In the genomic region with DNA sequence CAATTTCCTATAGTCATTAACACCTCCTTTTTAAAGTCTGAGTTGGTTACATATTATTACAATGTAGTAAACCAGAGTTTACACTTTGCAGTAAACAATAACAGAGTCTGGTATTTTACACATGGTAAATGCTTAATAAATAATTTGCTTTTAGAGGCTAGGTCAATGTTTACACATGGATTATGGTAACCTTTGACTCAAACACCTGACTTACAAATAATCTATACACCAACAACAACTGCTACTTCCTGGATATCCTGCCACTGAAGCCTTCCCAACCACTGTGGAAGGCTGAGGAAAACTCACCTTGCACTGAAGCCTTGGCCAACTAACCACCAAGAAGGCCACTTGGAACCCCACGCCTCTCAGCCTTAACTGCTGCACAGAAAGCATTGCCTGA, we compare ENCODE assay signal across 22 cellular contexts. TPM values are rescaled to one million over a fixed set of nuclear protein-coding genes. Genes with fewer than 3 reads are reported as not detected.
DNase-seq lines count a peak whose midpoint lies in the region; ATAC-seq and TF ChIP-seq lines count a peak whose summit lies in the region.
"Had no signal": no experiment of that assay in that cellular context is flagged by ENCODE, and none has a peak within 500 bp of the region (broad histone marks: within the 10 kb centered on the region; RNA-seq: fewer than 3 reads in every experiment).

No MANE protein-coding gene starts in this region.

- intact Hi-C loops in A673 (cut with micrococcal nuclease; ENCODE audit: unreplicated experiment) (no loop called here), PC-3 (cut with micrococcal nuclease) (no loop called here), lower leg skin (cut with DNase I; ENCODE audit: low total_unique reads) (no loop called here)

- no peaks in the 10 kb centered on the region for H3F3A ChIP-seq in PC-3 (ENCODE audit: low read length, unreplicated experiment)

- H2BK5ac ChIP-seq in H9 (ENCODE audit: insufficient read length, low read length): no peak overlapping the region

- BruUV-seq in A673 (replicated peaks; lab: Mats Ljungman, UMichigan): no TSS peak
- BruUV-seq in PC-3 (replicated peaks; lab: Mats Ljungman, UMichigan): no TSS peak

- CTCF ChIA-PET in A673 (lab: Charles Lee) (no interaction called here), PC-3 (lab: Charles Lee) (no interaction called here)

- H3K23ac ChIP-seq in H9 (ENCODE audit: insufficient read length, low read depth, low read length): no peak overlapping the region

- H3K9me2 ChIP-seq in PC-3 (replicated peaks; ENCODE audit: low read length) (no peaks in the 10 kb centered on the region), hepatocyte (replicated peaks; ENCODE audit: insufficient read depth) (no peaks in the 10 kb centered on the region)
- H3K9me2 ChIP-seq: SK-N-SH had no signal

- H3T11ph ChIP-seq in H9 (ENCODE audit: low read length): no peak overlapping the region

- H3K4me2 ChIP-seq in H9 (ENCODE audit: insufficient read depth, insufficient read length, low read length) (no peak overlapping the region), PC-3 (ENCODE audit: low read length) (peak overlapping the region; percentile 68), hepatocyte (peak overlapping the region; percentile 82)
- H3K4me2 ChIP-seq: BLaER1 treated with 17β-estradiol and CSF1 and Interleukin-3, amounts not matched to agents 10 nM and 100 nM; SK-N-SH had no signal

- no peak overlapping the region for H4K91ac ChIP-seq in H9 (ENCODE audit: insufficient read length, low read depth, low read length)

- POLR2A ChIA-PET in A673 (lab: Charles Lee; ENCODE audit: low non-redundant PET): no interaction called here
- POLR2A ChIA-PET in PC-3 (lab: Charles Lee; ENCODE audit: unreplicated experiment): no interaction called here

- H3K9me3 ChIP-seq in A673 (ENCODE audit: low read depth, low read length, poor library complexity, severe bottlenecking): no peaks in the 10 kb centered on the region
- no peaks in the 10 kb centered on the region for H3K9me3 ChIP-seq in H9 (ENCODE audit: control insufficient read depth, low read depth, low read length)
- no peaks in the 10 kb centered on the region for H3K9me3 ChIP-seq in PC-3 (ENCODE audit: low read length)
- H3K9me3 ChIP-seq in hepatocyte (ENCODE audit: low read depth): no peaks in the 10 kb centered on the region
- H3K9me3 ChIP-seq: BLaER1 treated with 17β-estradiol and CSF1 and Interleukin-3, amounts not matched to agents 10 nM and 100 nM; Peyer's patch; SK-N-SH had no signal

- H4K20me1 ChIP-seq in H9 (ENCODE audit: control insufficient read depth, insufficient read depth, insufficient read length) (no peaks in the 10 kb centered on the region), PC-3 (ENCODE audit: low read length) (peaks cover 28% of the 10 kb centered on the region), hepatocyte (ENCODE audit: insufficient read depth, poor library complexity, severe bottlenecking) (no peaks in the 10 kb centered on the region)

- H2AK5ac ChIP-seq in H9 (ENCODE audit: insufficient read length, low read length): no peak overlapping the region

- no peak overlapping the region for H3K14ac ChIP-seq in H9 (ENCODE audit: insufficient read depth, low read length)

- peak overlapping the region; percentile 64 for H3K27ac ChIP-seq in A673 (ENCODE audit: low read depth, low read length, poor library complexity, severe bottlenecking)
- no peak overlapping the region for H3K27ac ChIP-seq in H9 (ENCODE audit: insufficient read length, low read depth, low read length)
- no peak overlapping the region for H3K27ac ChIP-seq in PC-3 (ENCODE audit: low read length)
- peak overlapping the region; percentile 31 for H3K27ac ChIP-seq in hepatocyte
- H3K27ac ChIP-seq: BLaER1 treated with 17β-estradiol and CSF1 and Interleukin-3, amounts not matched to agents 10 nM and 100 nM had no signal

- no peak overlapping the region for H3K4ac ChIP-seq in H9 (ENCODE audit: low read depth, low read length)

- no peak overlapping the region for H3K56ac ChIP-seq in H9 (ENCODE audit: insufficient read length, low read depth, low read length)

- TF ChIP-seq POLR2A in lower leg skin (IDR thresholded peaks at IDR 0.05): no peak

- H3K4me3 ChIP-seq in A673 (ENCODE audit: low read depth, low read length, poor library complexity, severe bottlenecking) (no peak overlapping the region), PC-3 (ENCODE audit: low read length) (peak overlapping the region; percentile 27), hepatocyte (no peak overlapping the region), lower leg skin (ENCODE audit: low read depth, poor library complexity, severe bottlenecking) (no peak overlapping the region)
- H3K4me3 ChIP-seq: BLaER1 treated with 17β-estradiol and CSF1 and Interleukin-3, amounts not matched to agents 10 nM and 100 nM had no signal

- H3K36me3 ChIP-seq in A673 (ENCODE audit: insufficient read depth, low read length, poor library complexity, severe bottlenecking) (no peaks in the 10 kb centered on the region), PC-3 (ENCODE audit: low read depth, low read length) (no peaks in the 10 kb centered on the region), hepatocyte (replicated peaks; ENCODE audit: insufficient read depth, low read depth) (no peaks in the 10 kb centered on the region)
- H3K36me3 ChIP-seq: Peyer's patch had no signal

- H2BK12ac ChIP-seq in H9 (ENCODE audit: insufficient read length, low read depth, low read length): no peak overlapping the region

- H3K27me3 Mint-ChIP-seq in H9 (ENCODE audit: low read depth) (no peaks in the 10 kb centered on the region), mesothelial cell of epicardium (ENCODE audit: low read depth) (no peaks in the 10 kb centered on the region)
- H3K27me3 Mint-ChIP-seq: CD4-positive, alpha-beta T cell had no signal

- H2BK120ac ChIP-seq in H9 (ENCODE audit: low read depth, low read length, poor library complexity, severe bottlenecking): no peak overlapping the region

- no peaks in the 10 kb centered on the region; a peak in 1 of 7 replicates for H3K36me3 Mint-ChIP-seq in H9 (ENCODE audit: insufficient read depth in 1 of 3, low read depth in 3 of 3)
- H3K36me3 Mint-ChIP-seq in mesothelial cell of epicardium: peaks cover 1% of the 10 kb centered on the region

- H3K9ac ChIP-seq in H9 (ENCODE audit: extremely low read depth, insufficient read length, low read length) (no peak overlapping the region), PC-3 (ENCODE audit: low read length) (no peak overlapping the region)
- H3K9ac ChIP-seq: BLaER1 treated with 17β-estradiol and CSF1 and Interleukin-3, amounts not matched to agents 10 nM and 100 nM; SK-N-SH had no signal

- H2AFZ ChIP-seq in H9 (ENCODE audit: low read length) (no peak overlapping the region), PC-3 (ENCODE audit: low read length) (no peak overlapping the region), hepatocyte (no peak overlapping the region)

- whole genome bisulfite sequencing in H9 (ENCODE audit: extremely low coverage, insufficient read length, low lambda C conversion rate): no CpG with 5 or more reads among the region's 1 CpG
- WGBS in hepatocyte (ENCODE audit: low lambda C conversion rate, missing lambda C conversion rate): 100% methylated on average over 1 of the region's 1 CpG
- 94 to 100% methylated on average over 1 of the region's 1 CpG for WGBS in lower leg skin, 2 donors

- H3K27me3 ChIP-seq in A673 (replicated peaks; ENCODE audit: insufficient read depth, low read depth, low read length, poor library complexity) (no peaks in the 10 kb centered on the region), H9 (ENCODE audit: insufficient read depth, low read length) (no peaks in the 10 kb centered on the region), PC-3 (ENCODE audit: low read length) (no peaks in the 10 kb centered on the region), hepatocyte (no peaks in the 10 kb centered on the region)
- H3K27me3 ChIP-seq: BLaER1 treated with 17β-estradiol and CSF1 and Interleukin-3, amounts not matched to agents 10 nM and 100 nM; Peyer's patch had no signal

- no peak for TF ChIP-seq CTCF in A673 (conservative IDR thresholded peaks at IDR 0.05; ENCODE audit: low read depth, low read length)
- TF ChIP-seq CTCF in H9 (conservative IDR thresholded peaks at IDR 0.05): no peak
- TF ChIP-seq CTCF in PC-3 (conservative IDR thresholded peaks at IDR 0.05; ENCODE audit: low read depth, low read length): no peak
- no peak for TF ChIP-seq CTCF in hepatocyte (IDR thresholded peaks at IDR 0.05; ENCODE audit: poor library complexity)
- TF ChIP-seq CTCF in mesothelial cell of epicardium (IDR thresholded peaks at IDR 0.05; ENCODE audit: unreplicated experiment): no peak
- no peak for TF ChIP-seq CTCF in lower leg skin (IDR thresholded peaks at IDR 0.05)

- H3K23me2 ChIP-seq in H9 (ENCODE audit: insufficient read length, low read depth, low read length, poor library complexity, severe bottlenecking): peaks cover 6% of the 10 kb centered on the region

- H3K18ac ChIP-seq in H9 (ENCODE audit: insufficient read length, low read depth, low read length): no peak overlapping the region

- H3K79me2 ChIP-seq in H9 (ENCODE audit: insufficient read depth, low read length) (peaks cover 17% of the 10 kb centered on the region; the same call in 1 of the 2 replicates), PC-3 (ENCODE audit: low read length) (peaks cover 84% of the 10 kb centered on the region), hepatocyte (peaks cover 97% of the 10 kb centered on the region)

- H3K9me3 Mint-ChIP-seq in H9 (no peaks in the 10 kb centered on the region), mesothelial cell of epicardium (no peaks in the 10 kb centered on the region)
- H3K9me3 Mint-ChIP-seq: CD4-positive, alpha-beta T cell had no signal

- H2BK20ac ChIP-seq in H9 (ENCODE audit: low read depth, low read length, poor library complexity, severe bottlenecking): no peak overlapping the region

- H3K4me1 Mint-ChIP-seq in H9 (peaks cover 39 to 52% of the 10 kb centered on the region in 2 experiments), mesothelial cell of epicardium (peaks cover 35% of the 10 kb centered on the region)

- DNase-seq in A673 (ENCODE audit: low spot score) (no peak), H9 (no peak), PC-3 (no peak), hepatocyte (ENCODE audit: low spot score) (no peak), OCI-M2 (lab: John Stamatoyannopoulos, UW; ENCODE audit: unreplicated experiment) (no peak), mesothelial cell of epicardium (ENCODE audit: low spot score in 2 of 2, unreplicated experiment in 2 of 2) (no peak), lower leg skin (ENCODE audit: low spot score in 2 of 2) (no peak)
- DNase-seq: AML-193; CD4-positive, alpha-beta T cell; KG1; NCI-H1092; NCI-H1417 treated with DMSO at 0.1 percent for 48 hours; NCI-H1694 treated with DMSO at 0.1 percent for 48 hours; NCI-H2081; NCI-H2227 treated with DMSO at 0.1 percent for 48 hours; NCI-H526 treated with DMSO at 0.1 percent for 48 hours; Peyer's patch; SK-N-SH; SW 1271 had no signal

- H4K8ac ChIP-seq in H9 (replicated peaks; ENCODE audit: insufficient read length, low read depth, low read length): no peak overlapping the region

- H3K27ac Mint-ChIP-seq in H9 (peak overlapping the region in 2 of 3 experiments; percentile 56 to 91; a peak in 4 of 7 replicates), mesothelial cell of epicardium (no peak overlapping the region)
- H3K27ac Mint-ChIP-seq: CD4-positive, alpha-beta T cell had no signal

- H3K4me1 ChIP-seq in A673 (ENCODE audit: insufficient read depth, low read length, poor library complexity, severe bottlenecking) (peaks cover 59% of the 10 kb centered on the region), H9 (ENCODE audit: insufficient read depth, low read length) (peaks cover 6% of the 10 kb centered on the region; the same call in 1 of the 2 replicates), PC-3 (ENCODE audit: insufficient read depth, low read length) (peaks cover 73% of the 10 kb centered on the region), hepatocyte (ENCODE audit: insufficient read depth) (peaks cover 46% of the 10 kb centered on the region)

- H2BK15ac ChIP-seq in H9 (ENCODE audit: low read depth, low read length): no peak overlapping the region

- H3K4me3 Mint-ChIP-seq in H9 (no peak overlapping the region), mesothelial cell of epicardium (no peak overlapping the region)
- H3K4me3 Mint-ChIP-seq: CD4-positive, alpha-beta T cell had no signal

- H3K79me1 ChIP-seq in H9 (ENCODE audit: insufficient read depth, low read depth, low read length, poor library complexity, severe bottlenecking): no peaks in the 10 kb centered on the region

- no peak overlapping the region for H4K5ac ChIP-seq in H9 (ENCODE audit: insufficient read length, low read depth, low read length)

- ATAC-seq in PC-3 (no peak), GM21528 (IDR thresholded peaks at IDR 0.05; ENCODE audit: low FRiP score, unreplicated experiment) (no peak)

RNA-seq across cellular contexts. Expression of a gene that starts 5.4 kb away (rescaled TPM):
- 40.8 and 56.1 TPM in 2 replicates for total RNA-seq in A673 (2021)
- 28.4 and 29.3 TPM in 2 replicates for total RNA-seq in H9 (2021)
- total RNA-seq in PC-3 (2014; rRNA removed): 20.4 and 23.8 TPM in 2 replicates
- total RNA-seq in hepatocyte: 32.6 and 34.9 TPM in 2 replicates
- 10.7 and 11.6 TPM in 2 replicates for polyA plus RNA-seq in hepatocyte
- total RNA-seq in mesothelial cell of epicardium: 36.1 to 40.8 TPM (median 36.5 TPM) in 3 replicates
- total RNA-seq in lower leg skin: 10 to 100 TPM in 3 of 4 donors, 1 to 10 TPM in 1; 8.6 to 26.4 (median 17.9) TPM

RNA-seq across cellular contexts. Expression of a gene that starts 31.0 kb away (rescaled TPM):
- 0.11 and 0.31 TPM in 2 replicates for total RNA-seq in A673 (2021)
- not detected in 2 replicates for total RNA-seq in H9 (2021)
- total RNA-seq in PC-3 (2014; rRNA removed): 2.4 TPM in 1 of 2 replicates, not detected in the other
- 0.80 and 4.0 TPM in 2 replicates for total RNA-seq in hepatocyte
- 0.17 and 1.2 TPM in 2 replicates for polyA plus RNA-seq in hepatocyte
- 6.8 to 7.3 TPM (median 7.2 TPM) in 3 replicates for total RNA-seq in mesothelial cell of epicardium
- under 1 TPM; 0.27 to 0.91 (median 0.38) TPM for total RNA-seq in lower leg skin
- total RNA-seq: CD4-positive, alpha-beta T cell; NCI-H460 had no signal

Comparison
In these comparisons a context has a peak if more than half of its experiments do, and no peak if none do; other contexts are left out.
1. H3K27ac ChIP-seq: peak in A673 (single experiment) and hepatocyte (single experiment); none in H9 (single experiment) and PC-3 (single experiment).